3 cellular contexts compared by ENCODE assay signal in the genomic region with DNA sequence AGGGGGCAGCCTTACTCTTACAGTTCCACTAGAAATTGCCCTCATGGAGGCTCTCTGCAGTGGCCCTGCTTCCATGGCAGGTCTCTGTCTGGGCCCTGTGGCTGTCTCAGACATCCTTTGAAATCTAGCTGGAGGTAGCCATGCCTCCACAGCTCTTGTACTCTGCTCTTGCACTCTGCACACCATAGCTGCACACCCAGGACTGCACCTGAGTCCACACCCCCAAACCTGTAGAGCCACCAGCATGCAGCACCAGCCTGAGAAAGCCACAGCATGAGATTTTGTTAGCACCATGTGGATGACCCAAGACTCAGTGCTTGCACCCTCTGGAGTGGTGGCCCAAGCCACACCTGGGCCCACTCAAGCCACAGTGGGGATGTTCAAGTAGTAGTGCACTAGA.
TF ChIP-seq lines count a peak whose summit lies in the region.

No MANE protein-coding gene starts in this region.

TF ChIP-seq in GM23338, 12 proteins besides CTCF, POLR2A, EP300 and RAD21:
- TF ChIP-seq, protein P1, sequence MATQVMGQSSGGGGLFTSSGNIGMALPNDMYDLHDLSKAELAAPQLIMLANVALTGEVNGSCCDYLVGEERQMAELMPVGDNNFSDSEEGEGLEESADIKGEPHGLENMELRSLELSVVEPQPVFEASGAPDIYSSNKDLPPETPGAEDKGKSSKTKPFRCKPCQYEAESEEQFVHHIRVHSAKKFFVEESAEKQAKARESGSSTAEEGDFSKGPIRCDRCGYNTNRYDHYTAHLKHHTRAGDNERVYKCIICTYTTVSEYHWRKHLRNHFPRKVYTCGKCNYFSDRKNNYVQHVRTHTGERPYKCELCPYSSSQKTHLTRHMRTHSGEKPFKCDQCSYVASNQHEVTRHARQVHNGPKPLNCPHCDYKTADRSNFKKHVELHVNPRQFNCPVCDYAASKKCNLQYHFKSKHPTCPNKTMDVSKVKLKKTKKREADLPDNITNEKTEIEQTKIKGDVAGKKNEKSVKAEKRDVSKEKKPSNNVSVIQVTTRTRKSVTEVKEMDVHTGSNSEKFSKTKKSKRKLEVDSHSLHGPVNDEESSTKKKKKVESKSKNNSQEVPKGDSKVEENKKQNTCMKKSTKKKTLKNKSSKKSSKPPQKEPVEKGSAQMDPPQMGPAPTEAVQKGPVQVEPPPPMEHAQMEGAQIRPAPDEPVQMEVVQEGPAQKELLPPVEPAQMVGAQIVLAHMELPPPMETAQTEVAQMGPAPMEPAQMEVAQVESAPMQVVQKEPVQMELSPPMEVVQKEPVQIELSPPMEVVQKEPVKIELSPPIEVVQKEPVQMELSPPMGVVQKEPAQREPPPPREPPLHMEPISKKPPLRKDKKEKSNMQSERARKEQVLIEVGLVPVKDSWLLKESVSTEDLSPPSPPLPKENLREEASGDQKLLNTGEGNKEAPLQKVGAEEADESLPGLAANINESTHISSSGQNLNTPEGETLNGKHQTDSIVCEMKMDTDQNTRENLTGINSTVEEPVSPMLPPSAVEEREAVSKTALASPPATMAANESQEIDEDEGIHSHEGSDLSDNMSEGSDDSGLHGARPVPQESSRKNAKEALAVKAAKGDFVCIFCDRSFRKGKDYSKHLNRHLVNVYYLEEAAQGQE (IDR thresholded peaks at IDR 0.05; ENCODE audit: unreplicated experiment): no peak
- no peak for TF ChIP-seq ZNF114 (CRISPR knock-in tag; IDR thresholded peaks at IDR 0.05)

TF ChIP-seq in IMR-90, 13 proteins besides CTCF, POLR2A, EP300 and RAD21:
- TF ChIP-seq, protein P2, sequence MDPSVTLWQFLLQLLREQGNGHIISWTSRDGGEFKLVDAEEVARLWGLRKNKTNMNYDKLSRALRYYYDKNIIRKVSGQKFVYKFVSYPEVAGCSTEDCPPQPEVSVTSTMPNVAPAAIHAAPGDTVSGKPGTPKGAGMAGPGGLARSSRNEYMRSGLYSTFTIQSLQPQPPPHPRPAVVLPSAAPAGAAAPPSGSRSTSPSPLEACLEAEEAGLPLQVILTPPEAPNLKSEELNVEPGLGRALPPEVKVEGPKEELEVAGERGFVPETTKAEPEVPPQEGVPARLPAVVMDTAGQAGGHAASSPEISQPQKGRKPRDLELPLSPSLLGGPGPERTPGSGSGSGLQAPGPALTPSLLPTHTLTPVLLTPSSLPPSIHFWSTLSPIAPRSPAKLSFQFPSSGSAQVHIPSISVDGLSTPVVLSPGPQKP (IDR thresholded peaks at IDR 0.05; ENCODE audit: borderline replicate concordance, low read depth, low read length): no peak
- TF ChIP-seq CHD1 (IDR thresholded peaks at IDR 0.05; ENCODE audit: low read depth, low read length): no peak
- no peak for TF ChIP-seq FOS (IDR thresholded peaks at IDR 0.05; ENCODE audit: low read depth, low read length)
- TF ChIP-seq MXI1 (IDR thresholded peaks at IDR 0.05; ENCODE audit: borderline replicate concordance, low read depth, low read length): no peak
- TF ChIP-seq CEBPB (IDR thresholded peaks at IDR 0.05; ENCODE audit: low read depth, low read length): no peak
- TF ChIP-seq, protein P3, sequence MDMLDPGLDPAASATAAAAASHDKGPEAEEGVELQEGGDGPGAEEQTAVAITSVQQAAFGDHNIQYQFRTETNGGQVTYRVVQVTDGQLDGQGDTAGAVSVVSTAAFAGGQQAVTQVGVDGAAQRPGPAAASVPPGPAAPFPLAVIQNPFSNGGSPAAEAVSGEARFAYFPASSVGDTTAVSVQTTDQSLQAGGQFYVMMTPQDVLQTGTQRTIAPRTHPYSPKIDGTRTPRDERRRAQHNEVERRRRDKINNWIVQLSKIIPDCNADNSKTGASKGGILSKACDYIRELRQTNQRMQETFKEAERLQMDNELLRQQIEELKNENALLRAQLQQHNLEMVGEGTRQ (IDR thresholded peaks at IDR 0.05; ENCODE audit: low read depth, low read length): no peak
- no peak for TF ChIP-seq MAZ (IDR thresholded peaks at IDR 0.05; ENCODE audit: borderline replicate concordance, low read depth, low read length)
- no peak for TF ChIP-seq NFE2L2 (IDR thresholded peaks at IDR 0.05; ENCODE audit: low read depth, low read length)
- TF ChIP-seq RCOR1 (IDR thresholded peaks at IDR 0.05; ENCODE audit: insufficient replicate concordance, low read length): no peak
- no peak for TF ChIP-seq MAFK (IDR thresholded peaks at IDR 0.05; ENCODE audit: low read depth, low read length)
- TF ChIP-seq BHLHE40 (IDR thresholded peaks at IDR 0.05; ENCODE audit: low read depth, low read length): no peak
- TF ChIP-seq SMC3 (IDR thresholded peaks at IDR 0.05; ENCODE audit: low read depth, low read length): no peak
- TF ChIP-seq RFX5 (IDR thresholded peaks at IDR 0.05; ENCODE audit: low read depth, low read length): no peak

TF ChIP-seq in HepG2, 621 proteins besides CTCF, POLR2A, EP300 and RAD21:
- TF ChIP-seq BRD4 (CRISPR knock-in tag; IDR thresholded peaks at IDR 0.05) (no peak), NBN (conservative IDR thresholded peaks at IDR 0.05) (no peak), ZMYM3 (CRISPR knock-in tag; IDR thresholded peaks at IDR 0.05) (no peak), POGZ (CRISPR knock-in tag; IDR thresholded peaks at IDR 0.05) (no peak), TMF1 (CRISPR knock-in tag; IDR thresholded peaks at IDR 0.05; ENCODE audit: low read depth) (no peak), ZNF543 (CRISPR knock-in tag; IDR thresholded peaks at IDR 0.05) (no peak), ATF7-NPFF (CRISPR knock-in tag; IDR thresholded peaks at IDR 0.05; ENCODE audit: low read depth) (no peak), KLF12 (CRISPR knock-in tag; IDR thresholded peaks at IDR 0.05; ENCODE audit: borderline replicate concordance) (no peak), TP53 (CRISPR knock-in tag; conservative IDR thresholded peaks at IDR 0.05) (no peak), ZFP90 (CRISPR knock-in tag; IDR thresholded peaks at IDR 0.05; ENCODE audit: borderline replicate concordance) (no peak), SMC3 (IDR thresholded peaks at IDR 0.05; ENCODE audit: low read length) (no peak), MEIS2 (CRISPR knock-in tag; IDR thresholded peaks at IDR 0.05) (no peak)
- TF ChIP-seq, protein P4, sequence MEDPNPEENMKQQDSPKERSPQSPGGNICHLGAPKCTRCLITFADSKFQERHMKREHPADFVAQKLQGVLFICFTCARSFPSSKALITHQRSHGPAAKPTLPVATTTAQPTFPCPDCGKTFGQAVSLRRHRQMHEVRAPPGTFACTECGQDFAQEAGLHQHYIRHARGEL (CRISPR knock-in tag; IDR thresholded peaks at IDR 0.05): no peak
- TF ChIP-seq, protein P5, sequence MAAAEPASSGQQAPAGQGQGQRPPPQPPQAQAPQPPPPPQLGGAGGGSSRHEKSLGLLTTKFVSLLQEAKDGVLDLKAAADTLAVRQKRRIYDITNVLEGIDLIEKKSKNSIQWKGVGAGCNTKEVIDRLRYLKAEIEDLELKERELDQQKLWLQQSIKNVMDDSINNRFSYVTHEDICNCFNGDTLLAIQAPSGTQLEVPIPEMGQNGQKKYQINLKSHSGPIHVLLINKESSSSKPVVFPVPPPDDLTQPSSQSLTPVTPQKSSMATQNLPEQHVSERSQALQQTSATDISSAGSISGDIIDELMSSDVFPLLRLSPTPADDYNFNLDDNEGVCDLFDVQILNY (CRISPR knock-in tag; conservative IDR thresholded peaks at IDR 0.05): no peak
- TF ChIP-seq, protein P6, sequence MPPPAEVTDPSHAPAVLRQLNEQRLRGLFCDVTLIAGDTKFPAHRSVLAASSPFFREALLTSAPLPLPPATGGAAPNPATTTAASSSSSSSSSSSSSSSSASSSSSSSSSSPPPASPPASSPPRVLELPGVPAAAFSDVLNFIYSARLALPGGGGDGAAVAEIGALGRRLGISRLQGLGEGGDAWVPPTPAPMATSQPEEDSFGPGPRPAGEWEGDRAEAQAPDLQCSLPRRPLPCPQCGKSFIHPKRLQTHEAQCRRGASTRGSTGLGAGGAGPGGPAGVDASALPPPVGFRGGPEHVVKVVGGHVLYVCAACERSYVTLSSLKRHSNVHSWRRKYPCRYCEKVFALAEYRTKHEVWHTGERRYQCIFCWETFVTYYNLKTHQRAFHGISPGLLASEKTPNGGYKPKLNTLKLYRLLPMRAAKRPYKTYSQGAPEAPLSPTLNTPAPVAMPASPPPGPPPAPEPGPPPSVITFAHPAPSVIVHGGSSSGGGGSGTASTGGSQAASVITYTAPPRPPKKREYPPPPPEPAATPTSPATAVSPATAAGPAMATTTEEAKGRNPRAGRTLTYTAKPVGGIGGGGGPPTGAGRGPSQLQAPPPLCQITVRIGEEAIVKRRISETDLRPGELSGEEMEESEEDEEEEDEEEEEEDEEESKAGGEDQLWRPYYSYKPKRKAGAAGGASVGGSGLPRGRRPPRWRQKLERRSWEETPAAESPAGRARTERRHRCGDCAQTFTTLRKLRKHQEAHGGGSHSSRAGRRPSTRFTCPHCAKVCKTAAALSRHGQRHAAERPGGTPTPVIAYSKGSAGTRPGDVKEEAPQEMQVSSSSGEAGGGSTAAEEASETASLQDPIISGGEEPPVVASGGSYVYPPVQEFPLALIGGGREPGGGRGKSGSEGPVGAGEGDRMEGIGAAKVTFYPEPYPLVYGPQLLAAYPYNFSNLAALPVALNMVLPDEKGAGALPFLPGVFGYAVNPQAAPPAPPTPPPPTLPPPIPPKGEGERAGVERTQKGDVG (CRISPR knock-in tag; IDR thresholded peaks at IDR 0.05; ENCODE audit: borderline replicate concordance): no peak
- TF ChIP-seq, protein P7, sequence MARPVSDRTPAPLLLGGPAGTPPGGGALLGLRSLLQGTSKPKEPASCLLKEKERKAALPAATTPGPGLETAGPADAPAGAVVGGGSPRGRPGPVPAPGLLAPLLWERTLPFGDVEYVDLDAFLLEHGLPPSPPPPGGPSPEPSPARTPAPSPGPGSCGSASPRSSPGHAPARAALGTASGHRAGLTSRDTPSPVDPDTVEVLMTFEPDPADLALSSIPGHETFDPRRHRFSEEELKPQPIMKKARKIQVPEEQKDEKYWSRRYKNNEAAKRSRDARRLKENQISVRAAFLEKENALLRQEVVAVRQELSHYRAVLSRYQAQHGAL (CRISPR knock-in tag; IDR thresholded peaks at IDR 0.05; ENCODE audit: not compliant biosample characterization): no peak
- TF ChIP-seq, protein P8, sequence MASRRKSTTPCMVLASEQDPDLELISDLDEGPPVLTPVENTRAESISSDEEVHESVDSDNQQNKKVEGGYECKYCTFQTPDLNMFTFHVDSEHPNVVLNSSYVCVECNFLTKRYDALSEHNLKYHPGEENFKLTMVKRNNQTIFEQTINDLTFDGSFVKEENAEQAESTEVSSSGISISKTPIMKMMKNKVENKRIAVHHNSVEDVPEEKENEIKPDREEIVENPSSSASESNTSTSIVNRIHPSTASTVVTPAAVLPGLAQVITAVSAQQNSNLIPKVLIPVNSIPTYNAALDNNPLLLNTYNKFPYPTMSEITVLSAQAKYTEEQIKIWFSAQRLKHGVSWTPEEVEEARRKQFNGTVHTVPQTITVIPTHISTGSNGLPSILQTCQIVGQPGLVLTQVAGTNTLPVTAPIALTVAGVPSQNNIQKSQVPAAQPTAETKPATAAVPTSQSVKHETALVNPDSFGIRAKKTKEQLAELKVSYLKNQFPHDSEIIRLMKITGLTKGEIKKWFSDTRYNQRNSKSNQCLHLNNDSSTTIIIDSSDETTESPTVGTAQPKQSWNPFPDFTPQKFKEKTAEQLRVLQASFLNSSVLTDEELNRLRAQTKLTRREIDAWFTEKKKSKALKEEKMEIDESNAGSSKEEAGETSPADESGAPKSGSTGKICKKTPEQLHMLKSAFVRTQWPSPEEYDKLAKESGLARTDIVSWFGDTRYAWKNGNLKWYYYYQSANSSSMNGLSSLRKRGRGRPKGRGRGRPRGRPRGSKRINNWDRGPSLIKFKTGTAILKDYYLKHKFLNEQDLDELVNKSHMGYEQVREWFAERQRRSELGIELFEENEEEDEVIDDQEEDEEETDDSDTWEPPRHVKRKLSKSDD (CRISPR knock-in tag; IDR thresholded peaks at IDR 0.05; ENCODE audit: low read depth): no peak
- TF ChIP-seq, protein P9, sequence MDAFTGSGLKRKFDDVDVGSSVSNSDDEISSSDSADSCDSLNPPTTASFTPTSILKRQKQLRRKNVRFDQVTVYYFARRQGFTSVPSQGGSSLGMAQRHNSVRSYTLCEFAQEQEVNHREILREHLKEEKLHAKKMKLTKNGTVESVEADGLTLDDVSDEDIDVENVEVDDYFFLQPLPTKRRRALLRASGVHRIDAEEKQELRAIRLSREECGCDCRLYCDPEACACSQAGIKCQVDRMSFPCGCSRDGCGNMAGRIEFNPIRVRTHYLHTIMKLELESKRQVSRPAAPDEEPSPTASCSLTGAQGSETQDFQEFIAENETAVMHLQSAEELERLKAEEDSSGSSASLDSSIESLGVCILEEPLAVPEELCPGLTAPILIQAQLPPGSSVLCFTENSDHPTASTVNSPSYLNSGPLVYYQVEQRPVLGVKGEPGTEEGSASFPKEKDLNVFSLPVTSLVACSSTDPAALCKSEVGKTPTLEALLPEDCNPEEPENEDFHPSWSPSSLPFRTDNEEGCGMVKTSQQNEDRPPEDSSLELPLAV (CRISPR knock-in tag; conservative IDR thresholded peaks at IDR 0.05; ENCODE audit: low read depth): no peak
- TF ChIP-seq, protein P10, sequence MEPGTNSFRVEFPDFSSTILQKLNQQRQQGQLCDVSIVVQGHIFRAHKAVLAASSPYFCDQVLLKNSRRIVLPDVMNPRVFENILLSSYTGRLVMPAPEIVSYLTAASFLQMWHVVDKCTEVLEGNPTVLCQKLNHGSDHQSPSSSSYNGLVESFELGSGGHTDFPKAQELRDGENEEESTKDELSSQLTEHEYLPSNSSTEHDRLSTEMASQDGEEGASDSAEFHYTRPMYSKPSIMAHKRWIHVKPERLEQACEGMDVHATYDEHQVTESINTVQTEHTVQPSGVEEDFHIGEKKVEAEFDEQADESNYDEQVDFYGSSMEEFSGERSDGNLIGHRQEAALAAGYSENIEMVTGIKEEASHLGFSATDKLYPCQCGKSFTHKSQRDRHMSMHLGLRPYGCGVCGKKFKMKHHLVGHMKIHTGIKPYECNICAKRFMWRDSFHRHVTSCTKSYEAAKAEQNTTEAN (CRISPR knock-in tag; conservative IDR thresholded peaks at IDR 0.05): no peak
- TF ChIP-seq, protein P11, sequence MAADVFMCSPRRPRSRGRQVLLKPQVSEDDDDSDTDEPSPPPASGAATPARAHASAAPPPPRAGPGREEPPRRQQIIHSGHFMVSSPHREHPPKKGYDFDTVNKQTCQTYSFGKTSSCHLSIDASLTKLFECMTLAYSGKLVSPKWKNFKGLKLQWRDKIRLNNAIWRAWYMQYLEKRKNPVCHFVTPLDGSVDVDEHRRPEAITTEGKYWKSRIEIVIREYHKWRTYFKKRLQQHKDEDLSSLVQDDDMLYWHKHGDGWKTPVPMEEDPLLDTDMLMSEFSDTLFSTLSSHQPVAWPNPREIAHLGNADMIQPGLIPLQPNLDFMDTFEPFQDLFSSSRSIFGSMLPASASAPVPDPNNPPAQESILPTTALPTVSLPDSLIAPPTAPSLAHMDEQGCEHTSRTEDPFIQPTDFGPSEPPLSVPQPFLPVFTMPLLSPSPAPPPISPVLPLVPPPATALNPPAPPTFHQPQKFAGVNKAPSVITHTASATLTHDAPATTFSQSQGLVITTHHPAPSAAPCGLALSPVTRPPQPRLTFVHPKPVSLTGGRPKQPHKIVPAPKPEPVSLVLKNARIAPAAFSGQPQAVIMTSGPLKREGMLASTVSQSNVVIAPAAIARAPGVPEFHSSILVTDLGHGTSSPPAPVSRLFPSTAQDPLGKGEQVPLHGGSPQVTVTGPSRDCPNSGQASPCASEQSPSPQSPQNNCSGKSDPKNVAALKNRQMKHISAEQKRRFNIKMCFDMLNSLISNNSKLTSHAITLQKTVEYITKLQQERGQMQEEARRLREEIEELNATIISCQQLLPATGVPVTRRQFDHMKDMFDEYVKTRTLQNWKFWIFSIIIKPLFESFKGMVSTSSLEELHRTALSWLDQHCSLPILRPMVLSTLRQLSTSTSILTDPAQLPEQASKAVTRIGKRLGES (CRISPR knock-in tag; IDR thresholded peaks at IDR 0.05; ENCODE audit: borderline replicate concordance): no peak
